ENCODE assay signal across 19 cellular contexts in genomic region chr1:207844374-207844773, GRCh38.
DNase-seq lines count a peak whose midpoint lies in the region; ATAC-seq and TF ChIP-seq lines count a peak whose summit lies in the region.
"Had no signal": no experiment of that assay in that cellular context is flagged by ENCODE, and none has a peak within 500 bp of the region (broad histone marks: within the 10 kb centered on the region; RNA-seq: fewer than 3 reads in every experiment).

No MANE protein-coding gene starts in this region.

- no peaks in the 10 kb centered on the region for H3K9me2 ChIP-seq in GM23338 (ENCODE audit: insufficient read depth)

- no peak overlapping the region for H3K4me3 ChIP-seq in HL-60 (replicated peaks; ENCODE audit: insufficient read depth, low read length)
- no peak overlapping the region for H3K4me3 ChIP-seq in GM23338
- H3K4me3 ChIP-seq: cardiac muscle cell, MG63, thoracic aorta had no signal

- no peak overlapping the region for H3K4me2 ChIP-seq in GM23338

- POLR2A ChIA-PET in HEK293T (lab: Yijun Ruan, JAX), result no interaction called here

- CTCF ChIA-PET in HEK293T (lab: Yijun Ruan, JAX), result no interaction called here

- H3K27me3 ChIP-seq in HL-60 (ENCODE audit: insufficient read depth, poor library complexity, severe bottlenecking) (no peaks in the 10 kb centered on the region), GM23338 (ENCODE audit: insufficient read depth) (no peaks in the 10 kb centered on the region)
- H3K27me3 ChIP-seq: cardiac muscle cell, MG63 had no signal

- TF ChIP-seq CTCF in CD14-positive monocyte (IDR thresholded peaks at IDR 0.05) (no peak), HL-60 (IDR thresholded peaks at IDR 0.05; ENCODE audit: insufficient read depth, low read length) (no peak), GM23338 (conservative IDR thresholded peaks at IDR 0.05; ENCODE audit: low read depth in 2 of 2) (no peak)

- H3F3A ChIP-seq in GM23338 (replicated peaks; ENCODE audit: low read depth), result no peaks in the 10 kb centered on the region

- H3K27me3 Mint-ChIP-seq in CD14-positive monocyte (ENCODE audit: low read depth in 3 of 3) (no peaks in the 10 kb centered on the region), GM23338 (ENCODE audit: insufficient read depth, low read depth, poor library complexity) (peaks cover 4% of the 10 kb centered on the region)
- H3K27me3 Mint-ChIP-seq in activated T-helper 17 cell treated with anti-CD3 and anti-CD28 coated beads, Interleukin-2, amount 50 U/mL, for 72 hours, result no peaks in the 10 kb centered on the region
- H3K27me3 Mint-ChIP-seq: B cell had no signal

- H3K9me3 Mint-ChIP-seq in CD14-positive monocyte (no peaks in the 10 kb centered on the region), GM23338 (no peaks in the 10 kb centered on the region)
- no peaks in the 10 kb centered on the region for H3K9me3 Mint-ChIP-seq in activated T-helper 17 cell treated with anti-CD3 and anti-CD28 coated beads, Interleukin-2, amount 50 U/mL, for 72 hours
- H3K9me3 Mint-ChIP-seq: activated naive CD4-positive, alpha-beta T cell treated with anti-CD3 and anti-CD28 coated beads for 36 hours; natural killer cell; WTC11 had no signal

- H3K36me3 Mint-ChIP-seq in CD14-positive monocyte, result peaks cover 22 to 24% of the 10 kb centered on the region in 2 donors
- peaks cover 52% of the 10 kb centered on the region for H3K36me3 Mint-ChIP-seq in activated T-helper 17 cell treated with anti-CD3 and anti-CD28 coated beads, Interleukin-2, amount 50 U/mL, for 72 hours (ENCODE audit: low read depth)
- H3K36me3 Mint-ChIP-seq in GM23338 (ENCODE audit: low read depth), result no peaks in the 10 kb centered on the region
- H3K36me3 Mint-ChIP-seq: natural killer cell, WTC11 had no signal

- H3K4me3 Mint-ChIP-seq in CD14-positive monocyte (peak overlapping the region in 1 of 2 donors; percentile 62), GM23338 (no peak overlapping the region)
- no peak overlapping the region for H3K4me3 Mint-ChIP-seq in activated T-helper 17 cell treated with anti-CD3 and anti-CD28 coated beads, Interleukin-2, amount 50 U/mL, for 72 hours
- H3K4me3 Mint-ChIP-seq: activated naive CD4-positive, alpha-beta T cell treated with anti-CD3 and anti-CD28 coated beads for 36 hours; B cell; natural killer cell; WTC11 had no signal

- no peak for DNase-seq in CD14-positive monocyte (ENCODE audit: low spot score)
- DNase-seq in HL-60 (ENCODE audit: low read depth in 1 of 2, low spot score in 1 of 2), result peak; percentile 89 to 94
- DNase-seq in iris pigment epithelial cell (ENCODE audit: low read depth), result peak; percentile 73
- no peak for DNase-seq in NCI-H748 treated with DMSO at 0.1 percent for 48 hours (lab: John Stamatoyannopoulos, UW)
- no peak for DNase-seq in HEK293T (ENCODE audit: extremely low spot score)
- no peak for DNase-seq in DMS153 (lab: John Stamatoyannopoulos, UW)
- no peak for DNase-seq in GM23338 (ENCODE audit: low spot score)
- DNase-seq: activated naive CD4-positive, alpha-beta T cell treated with anti-CD3 and anti-CD28 coated beads for 36 hours; MG63; natural killer cell; NK-92 treated with Interleukin-12 subunit alpha and Interleukin-12 subunit beta, amount 100 ng/mL, for 24 hours; stimulated activated CD4-positive, alpha-beta T cell treated with anti-CD3 and anti-CD28 coated beads, Interleukin-1b, Interleukin-23, amount 100 ng/mL, for 48 hours had no signal

- H2AFZ ChIP-seq in GM23338, result no peak overlapping the region

- H3K79me2 ChIP-seq in GM23338 (replicated peaks; ENCODE audit: insufficient read depth), result no peaks in the 10 kb centered on the region

- H3K36me3 ChIP-seq in GM23338 (ENCODE audit: insufficient read depth), result no peaks in the 10 kb centered on the region
- H3K36me3 ChIP-seq: cardiac muscle cell, thoracic aorta had no signal

- no peak for ATAC-seq in activated T-helper 17 cell treated with anti-CD3 and anti-CD28 coated beads, Interleukin-2, amount 50 U/mL, for 72 hours (replicated peaks)
- ATAC-seq in GM23338, result no peak
- ATAC-seq: left lobe of liver, natural killer cell, SK-N-SH treated with all-trans-retinoic acid at 6 μM for 48 hours had no signal

- H3K27ac Mint-ChIP-seq in CD14-positive monocyte (peak overlapping the region; percentile 81 to 96 (median 91)), GM23338 (no peak overlapping the region)
- H3K27ac Mint-ChIP-seq in activated T-helper 17 cell treated with anti-CD3 and anti-CD28 coated beads, Interleukin-2, amount 50 U/mL, for 72 hours, result peak overlapping the region; percentile 1
- H3K27ac Mint-ChIP-seq: activated naive CD4-positive, alpha-beta T cell treated with anti-CD3 and anti-CD28 coated beads for 36 hours; B cell; WTC11 had no signal

- no peaks in the 10 kb centered on the region for H4K20me1 ChIP-seq in GM23338 (replicated peaks; ENCODE audit: insufficient read depth)

- H3K4me1 Mint-ChIP-seq in CD14-positive monocyte, result peaks cover 69% of the 10 kb centered on the region
- peaks cover 65% of the 10 kb centered on the region for H3K4me1 Mint-ChIP-seq in activated T-helper 17 cell treated with anti-CD3 and anti-CD28 coated beads, Interleukin-2, amount 50 U/mL, for 72 hours
- H3K4me1 Mint-ChIP-seq in GM23338, result peaks cover 7% of the 10 kb centered on the region; the same call in 1 of the 3 replicates
- H3K4me1 Mint-ChIP-seq: WTC11 had no signal

- peak overlapping the region; percentile 97 for H3K27ac ChIP-seq in HL-60 (replicated peaks)
- no peak overlapping the region for H3K27ac ChIP-seq in GM23338 (ENCODE audit: low read depth)
- H3K27ac ChIP-seq: cardiac muscle cell had no signal

- no peaks in the 10 kb centered on the region for H3K4me1 ChIP-seq in GM23338 (ENCODE audit: insufficient read depth)

- intact Hi-C loops in CD14-positive monocyte (cut with micrococcal nuclease), result no loop called here

TF ChIP-seq in HEK293T, 16 proteins besides CTCF, POLR2A, EP300 and RAD21:
- TF ChIP-seq NFRKB (IDR thresholded peaks at IDR 0.05) (no peak), ELF4 (IDR thresholded peaks at IDR 0.05) (no peak), CTBP1 (IDR thresholded peaks at IDR 0.05; ENCODE audit: borderline replicate concordance) (no peak), FOXK2 (IDR thresholded peaks at IDR 0.05) (no peak), FOXM1 (IDR thresholded peaks at IDR 0.05; ENCODE audit: borderline replicate concordance) (no peak), ZNF384 (IDR thresholded peaks at IDR 0.05) (no peak), BHLHE40 (IDR thresholded peaks at IDR 0.05; ENCODE audit: borderline replicate concordance) (no peak), SP1 (IDR thresholded peaks at IDR 0.05) (no peak)
TF ChIP-seq in HEK293T: peak in this region for 0.

TF ChIP-seq in GM23338, 12 proteins besides CTCF, POLR2A, EP300 and RAD21 (continues in another document):
- TF ChIP-seq NANOG (IDR thresholded peaks at IDR 0.05; ENCODE audit: borderline replicate concordance), result no peak
- no peak for TF ChIP-seq REST (IDR thresholded peaks at IDR 0.05; ENCODE audit: unreplicated experiment)

Comparison
In these comparisons a context has a peak if more than half of its experiments do, and no peak if none do; other contexts are left out.
1. DNase-seq: peak in HL-60 (2 of 2) and iris pigment epithelial cell (single experiment); none in CD14-positive monocyte (single experiment), NCI-H748 treated with DMSO at 0.1 percent for 48 hours (single experiment), HEK293T (single experiment), DMS153 (single experiment) and GM23338 (single experiment).